15 cellular contexts compared by ENCODE assay signal in the genomic region with DNA sequence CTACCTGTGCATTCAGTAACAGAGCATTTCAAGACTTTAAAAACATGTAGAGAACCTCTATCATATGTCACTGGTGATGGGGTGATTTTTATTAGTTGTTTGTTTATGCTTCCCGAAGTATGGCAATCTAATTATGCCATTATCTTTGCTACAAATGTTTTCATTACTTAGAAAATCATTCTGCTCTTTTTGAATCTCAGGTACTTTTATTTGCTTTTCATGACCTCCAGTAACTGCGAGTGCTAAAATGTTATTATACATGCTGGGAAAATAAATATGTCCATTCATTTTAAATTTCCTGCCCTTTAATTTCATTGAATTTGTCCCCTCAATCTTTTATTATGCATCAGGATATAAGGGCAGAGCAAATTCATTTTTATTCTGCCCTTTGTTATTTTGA.
DNase-seq lines count a peak whose midpoint lies in the region; TF ChIP-seq lines count a peak whose summit lies in the region.
"Had no signal": no experiment of that assay in that cellular context is flagged by ENCODE, and none has a peak within 500 bp of the region (broad histone marks: within the 10 kb centered on the region; RNA-seq: fewer than 3 reads in every experiment).

No MANE protein-coding gene starts in this region.

- H3K27me3 ChIP-seq in Caco-2 (replicated peaks; ENCODE audit: control insufficient read depth, insufficient read depth, low read length): no peaks in the 10 kb centered on the region
- H3K27me3 ChIP-seq: BE2C had no signal

- no peak overlapping the region for H3K4me3 ChIP-seq in HEK293 (ENCODE audit: low read depth, low read length)
- H3K4me3 ChIP-seq in Caco-2 (ENCODE audit: low read depth, low read length): no peak overlapping the region

- CTCF ChIA-PET in HEK293 (lab: Yijun Ruan, JAX) (no interaction called here), Caco-2 (lab: Charles Lee) (no interaction called here)

- DNase-seq in NCI-H1417 (lab: John Stamatoyannopoulos, UW) (peak in 2 of 3 experiments; percentile 39 to 90), NCI-H69 (lab: John Stamatoyannopoulos, UW) (peak; percentile 97), MV-4-11 (lab: John Stamatoyannopoulos, UW) (no peak), NCI-H510A treated with DMSO at 0.1 percent for 48 hours (lab: John Stamatoyannopoulos, UW) (no peak), Caco-2 (no peak)
- DNase-seq: ACHN; BE2C; CD4-positive, CD25-positive, alpha-beta regulatory T cell; CD8-positive, alpha-beta memory T cell; DMS53; DND-41; EL; H9 had no signal

- no peak overlapping the region for H3K4me3 Mint-ChIP-seq in Caco-2 (ENCODE audit: unreplicated experiment)
- H3K4me3 Mint-ChIP-seq: CD4-positive, CD25-positive, alpha-beta regulatory T cell; CD8-positive, alpha-beta memory T cell; H9 had no signal

- BruUV-seq in Caco-2 (replicated peaks; lab: Mats Ljungman, UMichigan): no TSS peak

- POLR2A ChIA-PET in HEK293 (lab: Yijun Ruan, JAX) (no interaction called here), Caco-2 (lab: Charles Lee) (no interaction called here)

- no peaks in the 10 kb centered on the region for H3K9me3 Mint-ChIP-seq in Caco-2 (ENCODE audit: unreplicated experiment)

- H3K36me3 Mint-ChIP-seq in Caco-2 (ENCODE audit: insufficient read depth, unreplicated experiment): no peaks in the 10 kb centered on the region
- H3K36me3 Mint-ChIP-seq: CD4-positive, CD25-positive, alpha-beta regulatory T cell; CD8-positive, alpha-beta memory T cell had no signal

- TF ChIP-seq CTCF in HEK293 (tag by site-specific recombination; IDR thresholded peaks at IDR 0.05) (no peak), Caco-2 (IDR thresholded peaks at IDR 0.05; ENCODE audit: insufficient read depth in 1 of 2, low read depth in 1 of 2, low read length in 1 of 2, severe bottlenecking in 1 of 2, unreplicated experiment in 1 of 2) (no peak)

- intact Hi-C loops in Caco-2 (cut with micrococcal nuclease; ENCODE audit: unreplicated experiment): no loop called here

- no peak overlapping the region for H3K27ac Mint-ChIP-seq in Caco-2 (ENCODE audit: unreplicated experiment)
- H3K27ac Mint-ChIP-seq: CD4-positive, CD25-positive, alpha-beta regulatory T cell; CD8-positive, alpha-beta memory T cell; H9 had no signal

- H3K9me3 ChIP-seq in HEK293 (ENCODE audit: control insufficient read depth, insufficient read depth, low read depth, low read length) (no peaks in the 10 kb centered on the region), Caco-2 (0 out of 2 replicates have a peak, but pooled peaks cover 3% of the 10 kb centered on the region)
- H3K9me3 ChIP-seq: BE2C had no signal

- H3K36me3 ChIP-seq in HEK293 (ENCODE audit: control insufficient read depth in 2 of 2, insufficient read depth in 1 of 2, low read length in 2 of 2) (no peaks in the 10 kb centered on the region), Caco-2 (ENCODE audit: control insufficient read depth, insufficient read depth, low read length) (no peaks in the 10 kb centered on the region)
- H3K36me3 ChIP-seq: BE2C had no signal

- no peaks in the 10 kb centered on the region; the same call in 1 of the 2 replicates for H3K4me1 ChIP-seq in HEK293 (ENCODE audit: control insufficient read depth, insufficient read depth, low read length)
- H3K4me1 ChIP-seq in Caco-2: no peaks in the 10 kb centered on the region
- H3K4me1 ChIP-seq: BE2C had no signal

- H3K27me3 Mint-ChIP-seq in Caco-2 (ENCODE audit: insufficient read depth, unreplicated experiment): peaks cover 2% of the 10 kb centered on the region
- H3K27me3 Mint-ChIP-seq: CD4-positive, CD25-positive, alpha-beta regulatory T cell; CD8-positive, alpha-beta memory T cell had no signal

- H3K4me1 Mint-ChIP-seq in Caco-2 (ENCODE audit: low read depth, unreplicated experiment): no peaks in the 10 kb centered on the region
- H3K4me1 Mint-ChIP-seq: CD4-positive, CD25-positive, alpha-beta regulatory T cell; CD8-positive, alpha-beta memory T cell; H9 had no signal

- H3K27ac ChIP-seq in HEK293 (ENCODE audit: extremely low read depth, low read depth, low read length): no peak overlapping the region
- H3K27ac ChIP-seq: HL-60 had no signal

TF ChIP-seq in HEK293, 187 proteins besides CTCF, POLR2A, EP300 and RAD21:
- TF ChIP-seq, protein P1, sequence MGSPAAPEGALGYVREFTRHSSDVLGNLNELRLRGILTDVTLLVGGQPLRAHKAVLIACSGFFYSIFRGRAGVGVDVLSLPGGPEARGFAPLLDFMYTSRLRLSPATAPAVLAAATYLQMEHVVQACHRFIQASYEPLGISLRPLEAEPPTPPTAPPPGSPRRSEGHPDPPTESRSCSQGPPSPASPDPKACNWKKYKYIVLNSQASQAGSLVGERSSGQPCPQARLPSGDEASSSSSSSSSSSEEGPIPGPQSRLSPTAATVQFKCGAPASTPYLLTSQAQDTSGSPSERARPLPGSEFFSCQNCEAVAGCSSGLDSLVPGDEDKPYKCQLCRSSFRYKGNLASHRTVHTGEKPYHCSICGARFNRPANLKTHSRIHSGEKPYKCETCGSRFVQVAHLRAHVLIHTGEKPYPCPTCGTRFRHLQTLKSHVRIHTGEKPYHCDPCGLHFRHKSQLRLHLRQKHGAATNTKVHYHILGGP (tag by site-specific recombination; IDR thresholded peaks at IDR 0.05): peak; percentile 97
- TF ChIP-seq FEZF1 (tag by site-specific recombination; IDR thresholded peaks at IDR 0.05) (peak; percentile 69), ZNF792 (tag by site-specific recombination; IDR thresholded peaks at IDR 0.05) (no peak)

Comparison
In these comparisons a context has a peak if more than half of its experiments do, and no peak if none do; other contexts are left out.
1. DNase-seq: peak in NCI-H1417 (2 of 3) and NCI-H69 (single experiment); none in MV-4-11 (single experiment), NCI-H510A treated with DMSO at 0.1 percent for 48 hours (single experiment) and Caco-2 (0 of 2).